32 cellular contexts compared by ENCODE assay signal in genomic region chr2:221458588-221458987, GRCh38.
"Had no signal": no experiment of that assay in that cellular context is flagged by ENCODE, and none has a peak within 500 bp of the region (broad histone marks: within the 10 kb centered on the region; RNA-seq: fewer than 3 reads in every experiment).

No MANE protein-coding gene starts in this region.

- H3K27me3 Mint-ChIP-seq: activated CD4-positive, alpha-beta memory T cell treated with anti-CD3 and anti-CD28 coated beads for 36 hours; activated CD4-positive, alpha-beta T cell treated with anti-CD3 and anti-CD28 coated beads for 36 hours; activated naive CD4-positive, alpha-beta T cell treated with anti-CD3 and anti-CD28 coated beads, Interleukin-2, amount 50 U/mL, for 24 hours; activated naive CD8-positive, alpha-beta T cell treated with anti-CD3 and anti-CD28 coated beads, Interleukin-2, amount 50 U/mL, for 24 hours; central memory CD8-positive, alpha-beta T cell; dendritic cell treated with granulocyte-macrophage colony-stimulating factor and Interleukin-4, amounts not matched to agents 40 ng/mL and 50 ng/mL, for 4 days had no signal

- H3K9me3 Mint-ChIP-seq: activated CD4-positive, alpha-beta memory T cell treated with anti-CD3 and anti-CD28 coated beads for 36 hours; activated CD4-positive, alpha-beta T cell treated with anti-CD3 and anti-CD28 coated beads, Interleukin-2, amount 10 ng/mL, durations not matched to agents 24 days and 14 days; activated naive CD4-positive, alpha-beta T cell treated with anti-CD3 and anti-CD28 coated beads for 36 hours; activated naive CD4-positive, alpha-beta T cell treated with anti-CD3 and anti-CD28 coated beads, Interleukin-2, amount 50 U/mL, for 24 hours; activated naive CD8-positive, alpha-beta T cell treated with anti-CD3 and anti-CD28 coated beads for 36 hours; activated naive CD8-positive, alpha-beta T cell treated with anti-CD3 and anti-CD28 coated beads, Interleukin-2, amount 50 U/mL, for 24 hours; activated T-helper 1 cell treated with anti-CD3 and anti-CD28 coated beads, Interleukin-12 subunit alpha, Interleukin-12 subunit beta, Interleukin-2, Interleukin-4 antibody, amounts not matched to agents 30 ng/mL and 10 ng/mL and 1 ng/mL, durations not matched to agents 14 hours and 24 hours and 36 hours; activated T-helper 2 cell treated with anti-CD3 and anti-CD28 coated beads, Interferon-gamma antibody, Interleukin-2, Interleukin-4, amounts not matched to agents 10 μg/mL and 5 μg/mL and 100 μg/mL, durations not matched to agents 14 hours and 24 hours and 36 hours; central memory CD8-positive, alpha-beta T cell; dendritic cell treated with granulocyte-macrophage colony-stimulating factor and Interleukin-4, amounts not matched to agents 40 ng/mL and 50 ng/mL, for 4 days had no signal

- H3K27ac ChIP-seq: adrenal gland, body of pancreas, breast epithelium, coronary artery, dorsolateral prefrontal cortex, esophagus muscularis mucosa, gastroesophageal sphincter had no signal

- H3K27ac Mint-ChIP-seq: activated CD4-positive, alpha-beta memory T cell treated with anti-CD3 and anti-CD28 coated beads for 36 hours; activated CD4-positive, alpha-beta T cell treated with anti-CD3 and anti-CD28 coated beads for 36 hours; activated CD4-positive, alpha-beta T cell treated with anti-CD3 and anti-CD28 coated beads, Interleukin-2, amount 10 ng/mL, durations not matched to agents 24 days and 14 days; activated CD8-positive, alpha-beta memory T cell treated with anti-CD3 and anti-CD28 coated beads, Interleukin-2, amount 10 ng/mL, durations not matched to agents 7 days and 5 days; activated CD8-positive, alpha-beta T cell treated with anti-CD3 and anti-CD28 coated beads, Interleukin-2, amount 10 ng/mL, durations not matched to agents 7 days and 5 days; activated naive CD4-positive, alpha-beta T cell treated with anti-CD3 and anti-CD28 coated beads for 36 hours; activated naive CD4-positive, alpha-beta T cell treated with anti-CD3 and anti-CD28 coated beads, Interleukin-2, amount 50 U/mL, for 24 hours; activated naive CD8-positive, alpha-beta T cell treated with anti-CD3 and anti-CD28 coated beads for 36 hours; activated naive CD8-positive, alpha-beta T cell treated with anti-CD3 and anti-CD28 coated beads, Interleukin-2, amount 50 U/mL, for 24 hours; activated T-helper 1 cell treated with anti-CD3 and anti-CD28 coated beads, Interleukin-12 subunit alpha, Interleukin-12 subunit beta, Interleukin-2, Interleukin-4 antibody, amounts not matched to agents 30 ng/mL and 10 ng/mL and 1 ng/mL, durations not matched to agents 14 hours and 24 hours and 36 hours; activated T-helper 2 cell treated with anti-CD3 and anti-CD28 coated beads, Interferon-gamma antibody, Interleukin-2, Interleukin-4, amounts not matched to agents 10 μg/mL and 5 μg/mL and 100 μg/mL, durations not matched to agents 14 hours and 24 hours and 36 hours; dendritic cell treated with granulocyte-macrophage colony-stimulating factor and Interleukin-4, amounts not matched to agents 40 ng/mL and 50 ng/mL, for 4 days had no signal

- H3K36me3 Mint-ChIP-seq: activated CD8-positive, alpha-beta memory T cell treated with anti-CD3 and anti-CD28 coated beads, Interleukin-2, amount 10 ng/mL, durations not matched to agents 7 days and 5 days; activated naive CD8-positive, alpha-beta T cell treated with anti-CD3 and anti-CD28 coated beads for 36 hours had no signal

- H3K4me1 ChIP-seq: adrenal gland, body of pancreas, breast epithelium, esophagus muscularis mucosa, gastroesophageal sphincter had no signal

- H3K4me3 ChIP-seq: adrenal gland, body of pancreas, breast epithelium, coronary artery, dorsolateral prefrontal cortex, esophagus muscularis mucosa, gastroesophageal sphincter had no signal

- H3K4me3 Mint-ChIP-seq: activated CD4-positive, alpha-beta memory T cell treated with anti-CD3 and anti-CD28 coated beads for 36 hours; activated CD4-positive, alpha-beta T cell treated with anti-CD3 and anti-CD28 coated beads for 36 hours; activated CD4-positive, alpha-beta T cell treated with anti-CD3 and anti-CD28 coated beads, Interleukin-2, amount 10 ng/mL, durations not matched to agents 24 days and 14 days; activated CD8-positive, alpha-beta memory T cell treated with anti-CD3 and anti-CD28 coated beads, Interleukin-2, amount 10 ng/mL, durations not matched to agents 7 days and 5 days; activated CD8-positive, alpha-beta T cell treated with anti-CD3 and anti-CD28 coated beads, Interleukin-2, amount 10 ng/mL, durations not matched to agents 7 days and 5 days; activated naive CD4-positive, alpha-beta T cell treated with anti-CD3 and anti-CD28 coated beads for 36 hours; activated naive CD4-positive, alpha-beta T cell treated with anti-CD3 and anti-CD28 coated beads, Interleukin-2, amount 50 U/mL, for 24 hours; activated naive CD8-positive, alpha-beta T cell treated with anti-CD3 and anti-CD28 coated beads for 36 hours; activated naive CD8-positive, alpha-beta T cell treated with anti-CD3 and anti-CD28 coated beads, Interleukin-2, amount 50 U/mL, for 24 hours; activated T-helper 1 cell treated with anti-CD3 and anti-CD28 coated beads, Interleukin-12 subunit alpha, Interleukin-12 subunit beta, Interleukin-2, Interleukin-4 antibody, amounts not matched to agents 30 ng/mL and 10 ng/mL and 1 ng/mL, durations not matched to agents 14 hours and 24 hours and 36 hours; central memory CD8-positive, alpha-beta T cell; dendritic cell treated with granulocyte-macrophage colony-stimulating factor and Interleukin-4, amounts not matched to agents 40 ng/mL and 50 ng/mL, for 4 days had no signal

- ATAC-seq: activated CD4-positive, alpha-beta T cell treated with anti-CD3 and anti-CD28 coated beads for 36 hours; activated CD8-positive, alpha-beta memory T cell treated with anti-CD3 and anti-CD28 coated beads, Interleukin-2, amount 10 ng/mL, durations not matched to agents 7 days and 5 days; activated CD8-positive, alpha-beta T cell treated with anti-CD3 and anti-CD28 coated beads, Interleukin-2, amount 10 ng/mL, durations not matched to agents 7 days and 5 days; activated naive CD8-positive, alpha-beta T cell treated with anti-CD3 and anti-CD28 coated beads, Interleukin-2, amount 50 U/mL, for 24 hours; body of pancreas; gastroesophageal sphincter had no signal

- H3K9me3 ChIP-seq: adrenal gland, body of pancreas, breast epithelium, esophagus muscularis mucosa, gastroesophageal sphincter had no signal

- H3K27me3 ChIP-seq: adrenal gland, body of pancreas, breast epithelium, esophagus muscularis mucosa, gastroesophageal sphincter had no signal

- H3K36me3 ChIP-seq: adrenal gland, breast epithelium had no signal

- DNase-seq: activated CD4-positive, alpha-beta memory T cell treated with anti-CD3 and anti-CD28 coated beads for 36 hours; activated CD4-positive, alpha-beta T cell treated with anti-CD3 and anti-CD28 coated beads for 36 hours; activated CD4-positive, alpha-beta T cell treated with anti-CD3 and anti-CD28 coated beads, Interleukin-2, amount 10 ng/mL, durations not matched to agents 24 days and 14 days; activated CD4-positive, CD25-positive, alpha-beta regulatory T cell; activated CD4-positive, CD25-positive, alpha-beta regulatory T cell treated with anti-CD3 and anti-CD28 coated beads, Interleukin-2, amount 50 U/mL, for 72 hours; activated CD8-positive, alpha-beta memory T cell treated with anti-CD3 and anti-CD28 coated beads, Interleukin-2, amount 10 ng/mL, durations not matched to agents 7 days and 5 days; activated CD8-positive, alpha-beta memory T cell treated with anti-CD3 and anti-CD28 coated beads, Interleukin-2, amount 50 U/mL, for 4 hours; activated CD8-positive, alpha-beta T cell treated with anti-CD3 and anti-CD28 coated beads, Interleukin-2, amount 10 ng/mL, durations not matched to agents 7 days and 5 days; activated effector memory CD4-positive, alpha-beta T cell treated with anti-CD3 and anti-CD28 coated beads, Interleukin-2, amount 50 U/mL, for 16 hours; activated naive CD4-positive, alpha-beta T cell treated with anti-CD3 and anti-CD28 coated beads for 36 hours; activated naive CD8-positive, alpha-beta T cell treated with anti-CD3 and anti-CD28 coated beads for 36 hours; activated naive CD8-positive, alpha-beta T cell treated with anti-CD3 and anti-CD28 coated beads, Interleukin-2, amount 50 U/mL, for 24 hours; activated T-cell treated with anti-CD3 and anti-CD28 coated beads, Interleukin-2, amount 50 U/mL, for 1 hour; activated T-cell treated with anti-CD3 and anti-CD28 coated beads, Interleukin-2, amount 50 U/mL, for 48 hours; adrenal gland; amygdala; aorta; body of pancreas; dorsolateral prefrontal cortex; effector memory CD4-positive, alpha-beta T cell; erythroblast; foreskin melanocyte; T-helper 2 cell had no signal
